ENCODE assay signal across 16 cellular contexts in genomic region chr2:11572996-11573395, GRCh38.
"Had no signal": no experiment of that assay in that cellular context is flagged by ENCODE, and none has a peak within 500 bp of the region (broad histone marks: within the 10 kb centered on the region; RNA-seq: fewer than 3 reads in every experiment).

No MANE protein-coding gene starts in this region.

- H3K4me3 Mint-ChIP-seq: activated CD4-positive, alpha-beta memory T cell treated with anti-CD3 and anti-CD28 coated beads for 36 hours; activated naive CD8-positive, alpha-beta T cell; activated T-cell treated with anti-CD3 and anti-CD28 coated beads, Interleukin-2, amount 50 U/mL, for 4 hours; type B pancreatic cell had no signal

- H3K9me3 Mint-ChIP-seq: activated CD4-positive, alpha-beta memory T cell treated with anti-CD3 and anti-CD28 coated beads for 36 hours; activated T-cell treated with anti-CD3 and anti-CD28 coated beads, Interleukin-2, amount 50 U/mL, for 4 hours; type B pancreatic cell had no signal

- H3K36me3 ChIP-seq: colonic mucosa, left ventricle myocardium inferior, suprapubic skin had no signal

- H3K27ac ChIP-seq: colonic mucosa, heart left ventricle, left ventricle myocardium inferior, suprapubic skin had no signal

- DNase-seq: activated CD4-positive, alpha-beta memory T cell treated with anti-CD3 and anti-CD28 coated beads for 36 hours; activated effector memory CD4-positive, alpha-beta T cell treated with anti-CD3 and anti-CD28 coated beads, Interleukin-2, amount 50 U/mL, for 16 hours; activated T-cell treated with anti-CD3 and anti-CD28 coated beads, Interleukin-2, amount 50 U/mL, for 4 hours; colonic mucosa; effector CD4-positive, alpha-beta T cell; foreskin melanocyte; islet precursor cell; left ventricle myocardium inferior; stimulated activated CD4-positive, alpha-beta T cell treated with anti-CD3 and anti-CD28 coated beads, Interleukin-4, amount 100 ng/mL, for 1 hour; stimulated activated CD8-positive, alpha-beta memory T cell treated with anti-CD3 and anti-CD28 coated beads, Interleukin-4, amount 100 ng/mL, for 48 hours; stimulated activated naive CD8-positive, alpha-beta T cell treated with anti-CD3 and anti-CD28 coated beads, Interleukin-15, Interleukin-2, amounts not matched to agents 100 U/mL and 50 U/mL, for 24 hours; T-helper 9 cell had no signal

- H3K27me3 Mint-ChIP-seq: activated naive CD8-positive, alpha-beta T cell; type B pancreatic cell had no signal

- H3K4me3 ChIP-seq: colonic mucosa, heart left ventricle, left ventricle myocardium inferior, suprapubic skin had no signal

- ATAC-seq: activated T-cell treated with anti-CD3 and anti-CD28 coated beads, Interleukin-2, amount 50 U/mL, for 4 hours; heart left ventricle; stimulated activated naive CD8-positive, alpha-beta T cell treated with anti-CD3 and anti-CD28 coated beads, Interleukin-15, Interleukin-2, amounts not matched to agents 100 U/mL and 50 U/mL, for 24 hours had no signal

- H3K36me3 Mint-ChIP-seq: activated CD4-positive, alpha-beta memory T cell treated with anti-CD3 and anti-CD28 coated beads for 36 hours; activated naive CD8-positive, alpha-beta T cell had no signal

- H3K9me3 ChIP-seq: colonic mucosa, heart left ventricle, left ventricle myocardium inferior, suprapubic skin had no signal

- H3K27ac Mint-ChIP-seq: activated CD4-positive, alpha-beta memory T cell treated with anti-CD3 and anti-CD28 coated beads for 36 hours; activated naive CD8-positive, alpha-beta T cell; type B pancreatic cell had no signal

- H3K4me1 ChIP-seq: colonic mucosa, heart left ventricle, left ventricle myocardium inferior had no signal

- H3K27me3 ChIP-seq: colonic mucosa, heart left ventricle, suprapubic skin had no signal
